1 cellular context compared by ENCODE assay signal in the genomic region with DNA sequence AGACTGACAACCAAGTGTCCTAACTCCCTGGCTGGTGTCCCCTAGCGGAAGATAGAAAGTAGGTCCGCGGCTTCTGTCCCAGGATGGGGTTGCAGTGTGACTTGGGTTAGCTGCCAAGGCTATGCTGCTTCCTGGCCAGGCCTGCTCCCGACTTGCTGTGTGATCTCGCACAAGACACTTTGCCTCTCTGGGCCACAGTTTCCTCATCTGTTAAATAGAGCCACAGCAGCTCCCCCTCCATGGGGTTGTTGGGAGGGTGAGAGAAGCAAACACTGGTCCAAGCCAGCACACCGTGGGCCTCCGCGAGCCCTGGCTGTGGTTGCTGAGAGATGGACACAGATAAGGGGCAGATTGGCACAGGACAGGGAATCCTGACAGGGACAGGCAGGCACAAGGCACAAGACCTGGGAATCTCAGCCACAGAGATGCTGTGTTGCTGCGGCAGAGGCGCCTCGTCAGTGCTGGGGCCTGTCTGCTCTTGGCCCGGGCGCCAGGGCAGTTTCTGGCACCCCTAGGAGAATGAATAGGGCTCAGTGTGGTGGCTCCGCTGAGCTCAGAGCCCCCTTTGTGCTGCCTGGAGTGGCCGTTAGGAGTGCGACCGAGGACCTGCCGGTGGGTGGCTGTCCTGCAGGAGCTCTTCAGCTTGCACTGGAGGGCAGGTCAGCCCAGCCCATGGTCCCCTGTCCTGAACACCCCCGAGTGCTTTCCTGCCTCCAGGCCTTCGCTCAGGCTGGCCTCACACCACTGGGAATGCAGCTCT.
A peak's percentile ranks its signal among the peaks of the same experiment; 100 is the strongest.
TF ChIP-seq lines count a peak whose summit lies in the region.

No MANE protein-coding gene starts in this region.

TF ChIP-seq in K562, 482 proteins besides CTCF, POLR2A, EP300 and RAD21 (continued from another document and continues in another):
- TF ChIP-seq, protein P1, sequence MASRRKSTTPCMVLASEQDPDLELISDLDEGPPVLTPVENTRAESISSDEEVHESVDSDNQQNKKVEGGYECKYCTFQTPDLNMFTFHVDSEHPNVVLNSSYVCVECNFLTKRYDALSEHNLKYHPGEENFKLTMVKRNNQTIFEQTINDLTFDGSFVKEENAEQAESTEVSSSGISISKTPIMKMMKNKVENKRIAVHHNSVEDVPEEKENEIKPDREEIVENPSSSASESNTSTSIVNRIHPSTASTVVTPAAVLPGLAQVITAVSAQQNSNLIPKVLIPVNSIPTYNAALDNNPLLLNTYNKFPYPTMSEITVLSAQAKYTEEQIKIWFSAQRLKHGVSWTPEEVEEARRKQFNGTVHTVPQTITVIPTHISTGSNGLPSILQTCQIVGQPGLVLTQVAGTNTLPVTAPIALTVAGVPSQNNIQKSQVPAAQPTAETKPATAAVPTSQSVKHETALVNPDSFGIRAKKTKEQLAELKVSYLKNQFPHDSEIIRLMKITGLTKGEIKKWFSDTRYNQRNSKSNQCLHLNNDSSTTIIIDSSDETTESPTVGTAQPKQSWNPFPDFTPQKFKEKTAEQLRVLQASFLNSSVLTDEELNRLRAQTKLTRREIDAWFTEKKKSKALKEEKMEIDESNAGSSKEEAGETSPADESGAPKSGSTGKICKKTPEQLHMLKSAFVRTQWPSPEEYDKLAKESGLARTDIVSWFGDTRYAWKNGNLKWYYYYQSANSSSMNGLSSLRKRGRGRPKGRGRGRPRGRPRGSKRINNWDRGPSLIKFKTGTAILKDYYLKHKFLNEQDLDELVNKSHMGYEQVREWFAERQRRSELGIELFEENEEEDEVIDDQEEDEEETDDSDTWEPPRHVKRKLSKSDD (conservative IDR thresholded peaks at IDR 0.05; ENCODE audit: low read length) = no peak
- TF ChIP-seq GATA2 (CRISPR knock-in tag; IDR thresholded peaks at IDR 0.05) (0 out of 2 replicates have a peak, but pooled peaks have one; percentile 17), MBD2 (IDR thresholded peaks at IDR 0.05; ENCODE audit: borderline replicate concordance, low read depth) (no peak), XRCC4 (IDR thresholded peaks at IDR 0.05; ENCODE audit: extremely low read depth, insufficient read depth, insufficient read length) (no peak), NFIC (IDR thresholded peaks at IDR 0.05) (no peak), SMARCB1 (IDR thresholded peaks at IDR 0.05; ENCODE audit: insufficient read length, low read depth) (no peak), PTBP1 (IDR thresholded peaks at IDR 0.05; ENCODE audit: low read depth, low read length) (0 out of 2 replicates have a peak, but pooled peaks have one; percentile 22), ZNF699 (CRISPR knock-in tag; IDR thresholded peaks at IDR 0.05; ENCODE audit: insufficient replicate concordance) (no peak), BCOR (IDR thresholded peaks at IDR 0.05) (peak; percentile 85), ELF2 (CRISPR knock-in tag; IDR thresholded peaks at IDR 0.05) (no peak), ZNF436 (CRISPR knock-in tag; IDR thresholded peaks at IDR 0.05) (no peak), NR4A1 (CRISPR knock-in tag; IDR thresholded peaks at IDR 0.05) (no peak), NR4A1 (tag; IDR thresholded peaks at IDR 0.05) (no peak), TCF7L2 (IDR thresholded peaks at IDR 0.05; ENCODE audit: low read depth, low read length) (no peak), ZNF23 (CRISPR knock-in tag; IDR thresholded peaks at IDR 0.05) (no peak), SMARCC2 (IDR thresholded peaks at IDR 0.05; ENCODE audit: low read depth) (no peak), RAD51 (IDR thresholded peaks at IDR 0.05; ENCODE audit: borderline replicate concordance, low read depth) (no peak), BRD4 (IDR thresholded peaks at IDR 0.05) (no peak), ZNF316 (IDR thresholded peaks at IDR 0.05) (no peak), CHD4 (IDR thresholded peaks at IDR 0.05; ENCODE audit: insufficient read depth, insufficient replicate concordance, low read depth, low read length, poor library complexity, severe bottlenecking) (no peak), SPI1 (IDR thresholded peaks at IDR 0.05; ENCODE audit: borderline replicate concordance, low read depth, low read length) (no peak)
- TF ChIP-seq, protein P2, sequence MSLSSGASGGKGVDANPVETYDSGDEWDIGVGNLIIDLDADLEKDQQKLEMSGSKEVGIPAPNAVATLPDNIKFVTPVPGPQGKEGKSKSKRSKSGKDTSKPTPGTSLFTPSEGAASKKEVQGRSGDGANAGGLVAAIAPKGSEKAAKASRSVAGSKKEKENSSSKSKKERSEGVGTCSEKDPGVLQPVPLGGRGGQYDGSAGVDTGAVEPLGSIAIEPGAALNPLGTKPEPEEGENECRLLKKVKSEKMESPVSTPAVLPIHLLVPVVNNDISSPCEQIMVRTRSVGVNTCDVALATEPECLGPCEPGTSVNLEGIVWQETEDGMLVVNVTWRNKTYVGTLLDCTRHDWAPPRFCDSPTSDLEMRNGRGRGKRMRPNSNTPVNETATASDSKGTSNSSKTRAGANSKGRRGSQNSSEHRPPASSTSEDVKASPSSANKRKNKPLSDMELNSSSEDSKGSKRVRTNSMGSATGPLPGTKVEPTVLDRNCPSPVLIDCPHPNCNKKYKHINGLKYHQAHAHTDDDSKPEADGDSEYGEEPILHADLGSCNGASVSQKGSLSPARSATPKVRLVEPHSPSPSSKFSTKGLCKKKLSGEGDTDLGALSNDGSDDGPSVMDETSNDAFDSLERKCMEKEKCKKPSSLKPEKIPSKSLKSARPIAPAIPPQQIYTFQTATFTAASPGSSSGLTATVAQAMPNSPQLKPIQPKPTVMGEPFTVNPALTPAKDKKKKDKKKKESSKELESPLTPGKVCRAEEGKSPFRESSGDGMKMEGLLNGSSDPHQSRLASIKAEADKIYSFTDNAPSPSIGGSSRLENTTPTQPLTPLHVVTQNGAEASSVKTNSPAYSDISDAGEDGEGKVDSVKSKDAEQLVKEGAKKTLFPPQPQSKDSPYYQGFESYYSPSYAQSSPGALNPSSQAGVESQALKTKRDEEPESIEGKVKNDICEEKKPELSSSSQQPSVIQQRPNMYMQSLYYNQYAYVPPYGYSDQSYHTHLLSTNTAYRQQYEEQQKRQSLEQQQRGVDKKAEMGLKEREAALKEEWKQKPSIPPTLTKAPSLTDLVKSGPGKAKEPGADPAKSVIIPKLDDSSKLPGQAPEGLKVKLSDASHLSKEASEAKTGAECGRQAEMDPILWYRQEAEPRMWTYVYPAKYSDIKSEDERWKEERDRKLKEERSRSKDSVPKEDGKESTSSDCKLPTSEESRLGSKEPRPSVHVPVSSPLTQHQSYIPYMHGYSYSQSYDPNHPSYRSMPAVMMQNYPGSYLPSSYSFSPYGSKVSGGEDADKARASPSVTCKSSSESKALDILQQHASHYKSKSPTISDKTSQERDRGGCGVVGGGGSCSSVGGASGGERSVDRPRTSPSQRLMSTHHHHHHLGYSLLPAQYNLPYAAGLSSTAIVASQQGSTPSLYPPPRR (CRISPR knock-in tag; IDR thresholded peaks at IDR 0.05; ENCODE audit: borderline replicate concordance) = no peak
- TF ChIP-seq, protein P3, sequence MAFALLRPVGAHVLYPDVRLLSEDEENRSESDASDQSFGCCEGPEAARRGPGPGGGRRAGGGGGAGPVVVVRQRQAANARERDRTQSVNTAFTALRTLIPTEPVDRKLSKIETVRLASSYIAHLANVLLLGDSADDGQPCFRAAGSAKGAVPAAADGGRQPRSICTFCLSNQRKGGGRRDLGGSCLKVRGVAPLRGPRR (CRISPR knock-in tag; IDR thresholded peaks at IDR 0.05) = no peak
- TF ChIP-seq, protein P4, sequence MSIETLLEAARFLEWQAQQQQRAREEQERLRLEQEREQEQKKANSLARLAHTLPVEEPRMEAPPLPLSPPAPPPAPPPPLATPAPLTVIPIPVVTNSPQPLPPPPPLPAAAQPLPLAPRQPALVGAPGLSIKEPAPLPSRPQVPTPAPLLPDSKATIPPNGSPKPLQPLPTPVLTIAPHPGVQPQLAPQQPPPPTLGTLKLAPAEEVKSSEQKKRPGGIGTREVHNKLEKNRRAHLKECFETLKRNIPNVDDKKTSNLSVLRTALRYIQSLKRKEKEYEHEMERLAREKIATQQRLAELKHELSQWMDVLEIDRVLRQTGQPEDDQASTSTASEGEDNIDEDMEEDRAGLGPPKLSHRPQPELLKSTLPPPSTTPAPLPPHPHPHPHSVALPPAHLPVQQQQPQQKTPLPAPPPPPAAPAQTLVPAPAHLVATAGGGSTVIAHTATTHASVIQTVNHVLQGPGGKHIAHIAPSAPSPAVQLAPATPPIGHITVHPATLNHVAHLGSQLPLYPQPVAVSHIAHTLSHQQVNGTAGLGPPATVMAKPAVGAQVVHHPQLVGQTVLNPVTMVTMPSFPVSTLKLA (conservative IDR thresholded peaks at IDR 0.05) = no peak
- TF ChIP-seq, protein P5, sequence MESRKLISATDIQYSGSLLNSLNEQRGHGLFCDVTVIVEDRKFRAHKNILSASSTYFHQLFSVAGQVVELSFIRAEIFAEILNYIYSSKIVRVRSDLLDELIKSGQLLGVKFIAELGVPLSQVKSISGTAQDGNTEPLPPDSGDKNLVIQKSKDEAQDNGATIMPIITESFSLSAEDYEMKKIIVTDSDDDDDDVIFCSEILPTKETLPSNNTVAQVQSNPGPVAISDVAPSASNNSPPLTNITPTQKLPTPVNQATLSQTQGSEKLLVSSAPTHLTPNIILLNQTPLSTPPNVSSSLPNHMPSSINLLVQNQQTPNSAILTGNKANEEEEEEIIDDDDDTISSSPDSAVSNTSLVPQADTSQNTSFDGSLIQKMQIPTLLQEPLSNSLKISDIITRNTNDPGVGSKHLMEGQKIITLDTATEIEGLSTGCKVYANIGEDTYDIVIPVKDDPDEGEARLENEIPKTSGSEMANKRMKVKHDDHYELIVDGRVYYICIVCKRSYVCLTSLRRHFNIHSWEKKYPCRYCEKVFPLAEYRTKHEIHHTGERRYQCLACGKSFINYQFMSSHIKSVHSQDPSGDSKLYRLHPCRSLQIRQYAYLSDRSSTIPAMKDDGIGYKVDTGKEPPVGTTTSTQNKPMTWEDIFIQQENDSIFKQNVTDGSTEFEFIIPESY (CRISPR knock-in tag; IDR thresholded peaks at IDR 0.05) = peak; percentile 53
- TF ChIP-seq, protein P6, sequence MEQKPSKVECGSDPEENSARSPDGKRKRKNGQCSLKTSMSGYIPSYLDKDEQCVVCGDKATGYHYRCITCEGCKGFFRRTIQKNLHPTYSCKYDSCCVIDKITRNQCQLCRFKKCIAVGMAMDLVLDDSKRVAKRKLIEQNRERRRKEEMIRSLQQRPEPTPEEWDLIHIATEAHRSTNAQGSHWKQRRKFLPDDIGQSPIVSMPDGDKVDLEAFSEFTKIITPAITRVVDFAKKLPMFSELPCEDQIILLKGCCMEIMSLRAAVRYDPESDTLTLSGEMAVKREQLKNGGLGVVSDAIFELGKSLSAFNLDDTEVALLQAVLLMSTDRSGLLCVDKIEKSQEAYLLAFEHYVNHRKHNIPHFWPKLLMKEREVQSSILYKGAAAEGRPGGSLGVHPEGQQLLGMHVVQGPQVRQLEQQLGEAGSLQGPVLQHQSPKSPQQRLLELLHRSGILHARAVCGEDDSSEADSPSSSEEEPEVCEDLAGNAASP (IDR thresholded peaks at IDR 0.05) = no peak
- TF ChIP-seq, protein P7, sequence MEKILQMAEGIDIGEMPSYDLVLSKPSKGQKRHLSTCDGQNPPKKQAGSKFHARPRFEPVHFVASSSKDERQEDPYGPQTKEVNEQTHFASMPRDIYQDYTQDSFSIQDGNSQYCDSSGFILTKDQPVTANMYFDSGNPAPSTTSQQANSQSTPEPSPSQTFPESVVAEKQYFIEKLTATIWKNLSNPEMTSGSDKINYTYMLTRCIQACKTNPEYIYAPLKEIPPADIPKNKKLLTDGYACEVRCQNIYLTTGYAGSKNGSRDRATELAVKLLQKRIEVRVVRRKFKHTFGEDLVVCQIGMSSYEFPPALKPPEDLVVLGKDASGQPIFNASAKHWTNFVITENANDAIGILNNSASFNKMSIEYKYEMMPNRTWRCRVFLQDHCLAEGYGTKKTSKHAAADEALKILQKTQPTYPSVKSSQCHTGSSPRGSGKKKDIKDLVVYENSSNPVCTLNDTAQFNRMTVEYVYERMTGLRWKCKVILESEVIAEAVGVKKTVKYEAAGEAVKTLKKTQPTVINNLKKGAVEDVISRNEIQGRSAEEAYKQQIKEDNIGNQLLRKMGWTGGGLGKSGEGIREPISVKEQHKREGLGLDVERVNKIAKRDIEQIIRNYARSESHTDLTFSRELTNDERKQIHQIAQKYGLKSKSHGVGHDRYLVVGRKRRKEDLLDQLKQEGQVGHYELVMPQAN (IDR thresholded peaks at IDR 0.05; ENCODE audit: borderline replicate concordance) = no peak
- TF ChIP-seq, protein P8, sequence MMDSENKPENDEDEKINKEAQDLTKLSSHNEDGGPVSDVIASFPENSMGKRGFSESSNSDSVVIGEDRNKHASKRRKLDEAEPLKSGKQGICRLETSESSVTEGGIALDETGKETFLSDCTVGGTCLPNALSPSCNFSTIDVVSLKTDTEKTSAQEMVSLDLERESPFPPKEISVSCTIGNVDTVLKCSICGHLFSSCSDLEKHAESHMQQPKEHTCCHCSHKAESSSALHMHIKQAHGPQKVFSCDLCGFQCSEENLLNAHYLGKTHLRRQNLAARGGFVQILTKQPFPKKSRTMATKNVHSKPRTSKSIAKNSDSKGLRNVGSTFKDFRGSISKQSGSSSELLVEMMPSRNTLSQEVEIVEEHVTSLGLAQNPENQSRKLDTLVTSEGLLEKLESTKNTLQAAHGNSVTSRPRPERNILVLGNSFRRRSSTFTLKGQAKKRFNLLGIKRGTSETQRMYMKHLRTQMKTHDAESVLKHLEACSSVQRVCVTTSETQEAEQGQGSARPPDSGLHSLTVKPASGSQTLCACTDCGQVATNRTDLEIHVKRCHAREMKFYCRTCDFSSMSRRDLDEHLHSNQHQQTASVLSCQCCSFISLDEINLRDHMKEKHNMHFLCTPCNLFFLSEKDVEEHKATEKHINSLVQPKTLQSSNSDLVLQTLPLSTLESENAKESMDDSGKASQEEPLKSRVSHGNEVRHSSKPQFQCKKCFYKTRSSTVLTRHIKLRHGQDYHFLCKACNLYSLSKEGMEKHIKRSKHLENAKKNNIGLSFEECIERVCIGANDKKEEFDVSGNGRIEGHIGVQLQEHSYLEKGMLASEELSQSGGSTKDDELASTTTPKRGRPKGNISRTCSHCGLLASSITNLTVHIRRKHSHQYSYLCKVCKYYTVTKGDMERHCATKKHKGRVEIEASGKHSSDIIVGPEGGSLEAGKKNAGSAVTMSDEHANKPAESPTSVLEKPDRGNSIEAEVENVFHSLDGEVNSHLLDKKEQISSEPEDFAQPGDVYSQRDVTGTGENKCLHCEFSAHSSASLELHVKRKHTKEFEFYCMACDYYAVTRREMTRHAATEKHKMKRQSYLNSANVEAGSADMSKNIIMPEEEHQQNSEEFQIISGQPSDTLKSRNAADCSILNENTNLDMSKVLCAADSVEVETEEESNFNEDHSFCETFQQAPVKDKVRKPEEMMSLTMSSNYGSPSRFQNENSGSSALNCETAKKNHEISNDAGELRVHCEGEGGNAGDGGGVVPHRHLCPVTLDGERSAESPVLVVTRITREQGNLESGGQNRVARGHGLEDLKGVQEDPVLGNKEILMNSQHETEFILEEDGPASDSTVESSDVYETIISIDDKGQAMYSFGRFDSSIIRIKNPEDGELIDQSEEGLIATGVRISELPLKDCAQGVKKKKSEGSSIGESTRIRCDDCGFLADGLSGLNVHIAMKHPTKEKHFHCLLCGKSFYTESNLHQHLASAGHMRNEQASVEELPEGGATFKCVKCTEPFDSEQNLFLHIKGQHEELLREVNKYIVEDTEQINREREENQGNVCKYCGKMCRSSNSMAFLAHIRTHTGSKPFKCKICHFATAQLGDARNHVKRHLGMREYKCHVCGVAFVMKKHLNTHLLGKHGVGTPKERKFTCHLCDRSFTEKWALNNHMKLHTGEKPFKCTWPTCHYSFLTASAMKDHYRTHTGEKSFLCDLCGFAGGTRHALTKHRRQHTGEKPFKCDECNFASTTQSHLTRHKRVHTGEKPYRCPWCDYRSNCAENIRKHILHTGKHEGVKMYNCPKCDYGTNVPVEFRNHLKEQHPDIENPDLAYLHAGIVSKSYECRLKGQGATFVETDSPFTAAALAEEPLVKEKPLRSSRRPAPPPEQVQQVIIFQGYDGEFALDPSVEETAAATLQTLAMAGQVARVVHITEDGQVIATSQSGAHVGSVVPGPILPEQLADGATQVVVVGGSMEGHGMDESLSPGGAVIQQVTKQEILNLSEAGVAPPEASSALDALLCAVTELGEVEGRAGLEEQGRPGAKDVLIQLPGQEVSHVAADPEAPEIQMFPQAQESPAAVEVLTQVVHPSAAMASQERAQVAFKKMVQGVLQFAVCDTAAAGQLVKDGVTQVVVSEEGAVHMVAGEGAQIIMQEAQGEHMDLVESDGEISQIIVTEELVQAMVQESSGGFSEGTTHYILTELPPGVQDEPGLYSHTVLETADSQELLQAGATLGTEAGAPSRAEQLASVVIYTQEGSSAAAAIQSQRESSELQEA (IDR thresholded peaks at IDR 0.05; ENCODE audit: low read depth) = no peak
